ENCODE assay signal across 1 cellular context in the genomic region with DNA sequence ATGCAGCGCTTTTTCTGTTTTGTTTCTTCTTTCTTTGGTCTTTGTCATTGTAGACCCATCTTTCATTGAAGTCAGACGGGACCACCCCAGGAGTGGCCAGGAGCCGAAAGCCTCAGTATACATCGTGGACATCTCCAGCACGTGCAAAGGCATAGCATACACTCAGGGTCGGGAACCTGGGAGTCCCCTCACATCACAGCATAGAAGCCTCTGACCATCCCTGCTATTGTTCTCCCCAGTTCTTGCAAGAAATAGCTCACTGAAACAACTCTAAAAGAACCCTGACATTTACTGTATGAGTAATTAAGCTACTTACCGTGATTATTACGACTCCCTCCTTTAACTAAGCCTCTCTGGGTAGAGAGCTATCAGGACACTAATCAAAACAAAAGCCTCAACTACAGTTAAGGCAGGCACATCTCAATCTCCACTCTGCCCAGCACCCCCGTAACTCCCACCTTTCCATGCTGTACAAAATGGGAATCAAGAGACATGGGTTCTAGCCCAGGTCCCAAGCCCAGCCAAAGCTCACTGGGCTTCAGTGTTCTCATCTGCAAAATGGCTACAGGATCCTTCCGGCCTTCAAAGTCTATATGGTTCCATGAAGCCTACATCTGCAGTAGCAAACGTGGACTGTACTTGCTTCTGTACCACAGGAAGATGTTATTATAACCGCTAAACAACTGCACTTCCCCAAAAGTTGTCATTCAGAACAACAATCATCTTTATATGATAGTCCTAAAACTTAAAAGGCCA.
TF ChIP-seq lines count a peak whose summit lies in the region.

No MANE protein-coding gene starts in this region.

TF ChIP-seq in WTC11, 78 proteins besides CTCF, POLR2A, EP300 and RAD21 (continued from another document):
- TF ChIP-seq, protein P1, sequence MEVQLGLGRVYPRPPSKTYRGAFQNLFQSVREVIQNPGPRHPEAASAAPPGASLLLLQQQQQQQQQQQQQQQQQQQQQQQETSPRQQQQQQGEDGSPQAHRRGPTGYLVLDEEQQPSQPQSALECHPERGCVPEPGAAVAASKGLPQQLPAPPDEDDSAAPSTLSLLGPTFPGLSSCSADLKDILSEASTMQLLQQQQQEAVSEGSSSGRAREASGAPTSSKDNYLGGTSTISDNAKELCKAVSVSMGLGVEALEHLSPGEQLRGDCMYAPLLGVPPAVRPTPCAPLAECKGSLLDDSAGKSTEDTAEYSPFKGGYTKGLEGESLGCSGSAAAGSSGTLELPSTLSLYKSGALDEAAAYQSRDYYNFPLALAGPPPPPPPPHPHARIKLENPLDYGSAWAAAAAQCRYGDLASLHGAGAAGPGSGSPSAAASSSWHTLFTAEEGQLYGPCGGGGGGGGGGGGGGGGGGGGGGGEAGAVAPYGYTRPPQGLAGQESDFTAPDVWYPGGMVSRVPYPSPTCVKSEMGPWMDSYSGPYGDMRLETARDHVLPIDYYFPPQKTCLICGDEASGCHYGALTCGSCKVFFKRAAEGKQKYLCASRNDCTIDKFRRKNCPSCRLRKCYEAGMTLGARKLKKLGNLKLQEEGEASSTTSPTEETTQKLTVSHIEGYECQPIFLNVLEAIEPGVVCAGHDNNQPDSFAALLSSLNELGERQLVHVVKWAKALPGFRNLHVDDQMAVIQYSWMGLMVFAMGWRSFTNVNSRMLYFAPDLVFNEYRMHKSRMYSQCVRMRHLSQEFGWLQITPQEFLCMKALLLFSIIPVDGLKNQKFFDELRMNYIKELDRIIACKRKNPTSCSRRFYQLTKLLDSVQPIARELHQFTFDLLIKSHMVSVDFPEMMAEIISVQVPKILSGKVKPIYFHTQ (CRISPR knock-in tag; IDR thresholded peaks at IDR 0.05) = no peak
- TF ChIP-seq CREM (CRISPR knock-in tag; IDR thresholded peaks at IDR 0.05) (no peak), KAT7 (CRISPR knock-in tag; IDR thresholded peaks at IDR 0.05; ENCODE audit: borderline replicate concordance) (no peak), NFE2L1 (CRISPR knock-in tag; IDR thresholded peaks at IDR 0.05) (no peak), RELA (CRISPR knock-in tag; IDR thresholded peaks at IDR 0.05; ENCODE audit: borderline replicate concordance) (no peak), CREB1 (CRISPR knock-in tag; IDR thresholded peaks at IDR 0.05) (no peak), GRHL2 (CRISPR knock-in tag; IDR thresholded peaks at IDR 0.05; ENCODE audit: insufficient replicate concordance, severe bottlenecking) (no peak)
- TF ChIP-seq, protein P2, sequence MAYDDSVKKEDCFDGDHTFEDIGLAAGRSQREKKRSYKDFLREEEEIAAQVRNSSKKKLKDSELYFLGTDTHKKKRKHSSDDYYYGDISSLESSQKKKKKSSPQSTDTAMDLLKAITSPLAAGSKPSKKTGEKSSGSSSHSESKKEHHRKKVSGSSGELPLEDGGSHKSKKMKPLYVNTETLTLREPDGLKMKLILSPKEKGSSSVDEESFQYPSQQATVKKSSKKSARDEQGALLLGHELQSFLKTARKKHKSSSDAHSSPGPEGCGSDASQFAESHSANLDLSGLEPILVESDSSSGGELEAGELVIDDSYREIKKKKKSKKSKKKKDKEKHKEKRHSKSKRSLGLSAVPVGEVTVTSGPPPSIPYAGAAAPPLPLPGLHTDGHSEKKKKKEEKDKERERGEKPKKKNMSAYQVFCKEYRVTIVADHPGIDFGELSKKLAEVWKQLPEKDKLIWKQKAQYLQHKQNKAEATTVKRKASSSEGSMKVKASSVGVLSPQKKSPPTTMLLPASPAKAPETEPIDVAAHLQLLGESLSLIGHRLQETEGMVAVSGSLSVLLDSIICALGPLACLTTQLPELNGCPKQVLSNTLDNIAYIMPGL (CRISPR knock-in tag; IDR thresholded peaks at IDR 0.05) = no peak
- TF ChIP-seq, protein P3, sequence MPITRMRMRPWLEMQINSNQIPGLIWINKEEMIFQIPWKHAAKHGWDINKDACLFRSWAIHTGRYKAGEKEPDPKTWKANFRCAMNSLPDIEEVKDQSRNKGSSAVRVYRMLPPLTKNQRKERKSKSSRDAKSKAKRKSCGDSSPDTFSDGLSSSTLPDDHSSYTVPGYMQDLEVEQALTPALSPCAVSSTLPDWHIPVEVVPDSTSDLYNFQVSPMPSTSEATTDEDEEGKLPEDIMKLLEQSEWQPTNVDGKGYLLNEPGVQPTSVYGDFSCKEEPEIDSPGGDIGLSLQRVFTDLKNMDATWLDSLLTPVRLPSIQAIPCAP (CRISPR knock-in tag; IDR thresholded peaks at IDR 0.05) = no peak
- TF ChIP-seq, protein P4, sequence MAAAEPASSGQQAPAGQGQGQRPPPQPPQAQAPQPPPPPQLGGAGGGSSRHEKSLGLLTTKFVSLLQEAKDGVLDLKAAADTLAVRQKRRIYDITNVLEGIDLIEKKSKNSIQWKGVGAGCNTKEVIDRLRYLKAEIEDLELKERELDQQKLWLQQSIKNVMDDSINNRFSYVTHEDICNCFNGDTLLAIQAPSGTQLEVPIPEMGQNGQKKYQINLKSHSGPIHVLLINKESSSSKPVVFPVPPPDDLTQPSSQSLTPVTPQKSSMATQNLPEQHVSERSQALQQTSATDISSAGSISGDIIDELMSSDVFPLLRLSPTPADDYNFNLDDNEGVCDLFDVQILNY (CRISPR knock-in tag; IDR thresholded peaks at IDR 0.05) = no peak
